1 cellular context compared by ENCODE assay signal in the genomic region with DNA sequence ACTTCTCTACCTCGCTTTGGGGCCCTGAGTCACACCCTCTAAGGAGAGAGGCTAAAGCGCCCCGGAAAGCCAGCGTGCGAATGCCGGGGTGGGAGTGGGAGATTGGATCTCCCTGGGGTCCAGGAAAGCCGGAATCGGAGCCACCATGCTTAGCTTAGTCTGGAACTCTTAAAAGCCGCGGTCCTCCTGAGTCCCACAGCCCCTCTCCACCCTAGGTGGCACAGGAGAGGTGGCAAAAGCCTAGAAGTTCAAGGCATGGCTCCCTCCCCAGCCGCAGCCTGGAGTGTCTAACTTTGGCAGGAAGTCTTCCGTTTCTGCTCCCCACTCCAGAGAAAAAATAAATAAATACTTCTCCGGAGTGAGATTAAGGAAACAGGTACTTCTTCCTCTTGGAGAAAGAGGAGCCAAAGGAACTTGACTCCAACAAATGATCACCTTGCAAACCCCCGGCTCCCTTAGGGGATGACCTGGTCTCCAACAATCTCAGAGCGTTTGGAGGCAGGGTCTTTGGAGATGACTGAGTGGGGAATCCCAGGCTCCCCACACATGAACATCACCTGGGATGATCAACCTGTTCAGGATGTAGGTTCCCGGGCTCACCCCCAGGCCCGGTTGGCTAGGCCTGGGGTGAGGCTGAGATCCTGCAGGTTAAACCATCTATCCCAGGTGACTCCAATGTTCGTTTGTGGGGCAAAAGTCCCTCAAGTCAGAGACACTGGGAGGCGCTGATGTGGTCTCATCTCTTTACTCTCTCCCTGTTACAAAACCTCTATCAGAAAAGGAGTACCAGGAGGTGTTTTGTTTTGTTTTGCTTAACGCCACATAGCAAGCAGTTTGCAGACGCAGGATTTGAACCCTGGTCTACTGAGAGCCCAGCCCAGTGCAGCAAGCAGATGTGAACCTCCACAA.
TF ChIP-seq lines count a peak whose summit lies in the region.

No MANE protein-coding gene starts in this region.

TF ChIP-seq in GM12878, 131 proteins besides CTCF, POLR2A, EP300 and RAD21:
- 0 out of 2 replicates have a peak, but pooled peaks have one; percentile 40 for TF ChIP-seq SMARCA5 (IDR thresholded peaks at IDR 0.05)
- 0 out of 2 replicates have a peak, but pooled peaks have one; percentile 26 for TF ChIP-seq POLR2AphosphoS5 (IDR thresholded peaks at IDR 0.05; ENCODE audit: low read length)
- no peak for TF ChIP-seq ETV6 (conservative IDR thresholded peaks at IDR 0.05 in 1 of 2, IDR thresholded peaks at IDR 0.05 in 1 of 2; ENCODE audit: borderline replicate concordance in 1 of 2, low read depth in 1 of 2)
- TF ChIP-seq, protein P1, sequence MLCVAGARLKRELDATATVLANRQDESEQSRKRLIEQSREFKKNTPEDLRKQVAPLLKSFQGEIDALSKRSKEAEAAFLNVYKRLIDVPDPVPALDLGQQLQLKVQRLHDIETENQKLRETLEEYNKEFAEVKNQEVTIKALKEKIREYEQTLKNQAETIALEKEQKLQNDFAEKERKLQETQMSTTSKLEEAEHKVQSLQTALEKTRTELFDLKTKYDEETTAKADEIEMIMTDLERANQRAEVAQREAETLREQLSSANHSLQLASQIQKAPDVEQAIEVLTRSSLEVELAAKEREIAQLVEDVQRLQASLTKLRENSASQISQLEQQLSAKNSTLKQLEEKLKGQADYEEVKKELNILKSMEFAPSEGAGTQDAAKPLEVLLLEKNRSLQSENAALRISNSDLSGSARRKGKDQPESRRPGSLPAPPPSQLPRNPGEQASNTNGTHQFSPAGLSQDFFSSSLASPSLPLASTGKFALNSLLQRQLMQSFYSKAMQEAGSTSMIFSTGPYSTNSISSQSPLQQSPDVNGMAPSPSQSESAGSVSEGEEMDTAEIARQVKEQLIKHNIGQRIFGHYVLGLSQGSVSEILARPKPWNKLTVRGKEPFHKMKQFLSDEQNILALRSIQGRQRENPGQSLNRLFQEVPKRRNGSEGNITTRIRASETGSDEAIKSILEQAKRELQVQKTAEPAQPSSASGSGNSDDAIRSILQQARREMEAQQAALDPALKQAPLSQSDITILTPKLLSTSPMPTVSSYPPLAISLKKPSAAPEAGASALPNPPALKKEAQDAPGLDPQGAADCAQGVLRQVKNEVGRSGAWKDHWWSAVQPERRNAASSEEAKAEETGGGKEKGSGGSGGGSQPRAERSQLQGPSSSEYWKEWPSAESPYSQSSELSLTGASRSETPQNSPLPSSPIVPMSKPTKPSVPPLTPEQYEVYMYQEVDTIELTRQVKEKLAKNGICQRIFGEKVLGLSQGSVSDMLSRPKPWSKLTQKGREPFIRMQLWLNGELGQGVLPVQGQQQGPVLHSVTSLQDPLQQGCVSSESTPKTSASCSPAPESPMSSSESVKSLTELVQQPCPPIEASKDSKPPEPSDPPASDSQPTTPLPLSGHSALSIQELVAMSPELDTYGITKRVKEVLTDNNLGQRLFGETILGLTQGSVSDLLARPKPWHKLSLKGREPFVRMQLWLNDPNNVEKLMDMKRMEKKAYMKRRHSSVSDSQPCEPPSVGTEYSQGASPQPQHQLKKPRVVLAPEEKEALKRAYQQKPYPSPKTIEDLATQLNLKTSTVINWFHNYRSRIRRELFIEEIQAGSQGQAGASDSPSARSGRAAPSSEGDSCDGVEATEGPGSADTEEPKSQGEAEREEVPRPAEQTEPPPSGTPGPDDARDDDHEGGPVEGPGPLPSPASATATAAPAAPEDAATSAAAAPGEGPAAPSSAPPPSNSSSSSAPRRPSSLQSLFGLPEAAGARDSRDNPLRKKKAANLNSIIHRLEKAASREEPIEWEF (IDR thresholded peaks at IDR 0.05; ENCODE audit: insufficient replicate concordance, low read depth, low read length): no peak
- no peak for TF ChIP-seq POU2F2 (IDR thresholded peaks at IDR 0.05; ENCODE audit: borderline replicate concordance, low read depth, low read length)
- TF ChIP-seq, protein P2, sequence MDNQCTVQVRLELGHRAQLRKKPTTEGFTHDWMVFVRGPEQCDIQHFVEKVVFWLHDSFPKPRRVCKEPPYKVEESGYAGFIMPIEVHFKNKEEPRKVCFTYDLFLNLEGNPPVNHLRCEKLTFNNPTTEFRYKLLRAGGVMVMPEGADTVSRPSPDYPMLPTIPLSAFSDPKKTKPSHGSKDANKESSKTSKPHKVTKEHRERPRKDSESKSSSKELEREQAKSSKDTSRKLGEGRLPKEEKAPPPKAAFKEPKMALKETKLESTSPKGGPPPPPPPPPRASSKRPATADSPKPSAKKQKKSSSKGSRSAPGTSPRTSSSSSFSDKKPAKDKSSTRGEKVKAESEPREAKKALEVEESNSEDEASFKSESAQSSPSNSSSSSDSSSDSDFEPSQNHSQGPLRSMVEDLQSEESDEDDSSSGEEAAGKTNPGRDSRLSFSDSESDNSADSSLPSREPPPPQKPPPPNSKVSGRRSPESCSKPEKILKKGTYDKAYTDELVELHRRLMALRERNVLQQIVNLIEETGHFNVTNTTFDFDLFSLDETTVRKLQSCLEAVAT (IDR thresholded peaks at IDR 0.05): 0 out of 2 replicates have a peak, but pooled peaks have one; percentile 10
- TF ChIP-seq RELA (IDR thresholded peaks at IDR 0.05; ENCODE audit: borderline replicate concordance, partially characterized antibody): no peak
- 0 out of 4 replicates have a peak, but pooled peaks of 1 of the 2 experiments have one; percentile 3 for TF ChIP-seq BHLHE40 (IDR thresholded peaks at IDR 0.05; ENCODE audit: borderline replicate concordance in 1 of 2, low read depth in 2 of 2, low read length in 1 of 2)
- peak; percentile 56; the same call in 1 of the 2 replicates for TF ChIP-seq IKZF1 (conservative IDR thresholded peaks at IDR 0.05)
- TF ChIP-seq CHD1 (IDR thresholded peaks at IDR 0.05; ENCODE audit: low read depth, low read length): no peak
- peak; percentile 8; the same call in 1 of the 2 replicates for TF ChIP-seq MXI1 (IDR thresholded peaks at IDR 0.05; ENCODE audit: low read depth, low read length)
- TF ChIP-seq NFYA (IDR thresholded peaks at IDR 0.05; ENCODE audit: borderline replicate concordance, low read depth, low read length): no peak
- TF ChIP-seq ZBED1 (IDR thresholded peaks at IDR 0.05; ENCODE audit: borderline replicate concordance): 0 out of 2 replicates have a peak, but pooled peaks have one; percentile 6
- TF ChIP-seq, protein P3, sequence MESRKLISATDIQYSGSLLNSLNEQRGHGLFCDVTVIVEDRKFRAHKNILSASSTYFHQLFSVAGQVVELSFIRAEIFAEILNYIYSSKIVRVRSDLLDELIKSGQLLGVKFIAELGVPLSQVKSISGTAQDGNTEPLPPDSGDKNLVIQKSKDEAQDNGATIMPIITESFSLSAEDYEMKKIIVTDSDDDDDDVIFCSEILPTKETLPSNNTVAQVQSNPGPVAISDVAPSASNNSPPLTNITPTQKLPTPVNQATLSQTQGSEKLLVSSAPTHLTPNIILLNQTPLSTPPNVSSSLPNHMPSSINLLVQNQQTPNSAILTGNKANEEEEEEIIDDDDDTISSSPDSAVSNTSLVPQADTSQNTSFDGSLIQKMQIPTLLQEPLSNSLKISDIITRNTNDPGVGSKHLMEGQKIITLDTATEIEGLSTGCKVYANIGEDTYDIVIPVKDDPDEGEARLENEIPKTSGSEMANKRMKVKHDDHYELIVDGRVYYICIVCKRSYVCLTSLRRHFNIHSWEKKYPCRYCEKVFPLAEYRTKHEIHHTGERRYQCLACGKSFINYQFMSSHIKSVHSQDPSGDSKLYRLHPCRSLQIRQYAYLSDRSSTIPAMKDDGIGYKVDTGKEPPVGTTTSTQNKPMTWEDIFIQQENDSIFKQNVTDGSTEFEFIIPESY (IDR thresholded peaks at IDR 0.05): no peak
- 0 out of 2 replicates have a peak, but pooled peaks have one; percentile 4 for TF ChIP-seq YY1 (IDR thresholded peaks at IDR 0.05; ENCODE audit: low read depth, low read length)
- TF ChIP-seq ZNF622 (IDR thresholded peaks at IDR 0.05): no peak
- TF ChIP-seq EED (IDR thresholded peaks at IDR 0.05; ENCODE audit: low read depth): 0 out of 2 replicates have a peak, but pooled peaks have one; percentile 47
- no peak for TF ChIP-seq MTA2 (IDR thresholded peaks at IDR 0.05; ENCODE audit: low read depth)
